ENCODE assay signal across 1 cellular context in the genomic region with DNA sequence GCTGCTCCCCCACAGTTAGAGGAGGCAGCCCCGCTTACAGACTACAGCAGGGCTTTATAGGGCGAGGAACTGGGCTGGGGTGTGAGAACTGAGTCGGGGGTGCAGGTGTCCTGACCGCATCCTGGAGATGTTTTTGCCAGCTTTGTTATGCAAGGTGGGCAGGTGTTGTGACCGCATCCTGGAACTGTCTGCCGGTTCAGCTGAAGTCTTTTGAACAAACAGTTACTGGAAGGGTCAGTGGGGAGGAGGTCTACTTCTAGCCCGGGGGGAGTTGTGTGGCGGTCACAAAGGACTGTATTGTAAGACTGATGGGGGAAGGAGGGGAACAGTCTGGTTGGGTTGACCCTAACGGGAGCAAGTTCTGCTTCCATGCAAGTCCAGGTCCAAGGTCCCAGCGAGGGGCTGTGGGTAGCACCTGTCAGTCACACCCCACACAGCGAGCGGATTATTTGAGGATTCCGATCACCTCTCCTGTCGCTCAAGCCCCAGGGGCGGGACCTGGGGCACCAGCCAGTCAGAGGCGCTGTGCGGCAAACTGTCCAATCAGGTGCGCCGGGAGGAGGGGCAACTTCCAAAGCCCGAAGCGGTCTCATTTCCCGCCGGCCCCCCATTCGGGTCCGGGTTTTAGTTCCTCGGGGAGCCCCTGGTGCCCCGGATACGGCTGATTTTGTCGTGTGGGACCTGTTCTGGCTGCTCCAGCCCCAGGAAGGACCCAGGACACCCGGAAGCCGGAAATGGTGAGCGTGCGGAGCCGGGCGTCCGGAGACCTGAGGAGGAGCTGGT.
A peak's percentile ranks its signal among the peaks of the same experiment; 100 is the strongest.
TF ChIP-seq lines count a peak whose summit lies in the region.

A gene (plus strand): TSS at position 610 of the 783 bp plus-strand sequence. CDS start 125 bp downstream, at position 735.

TF ChIP-seq in GM12878, 131 proteins besides CTCF, POLR2A, EP300 and RAD21 (continued from another document):
- TF ChIP-seq, protein P1, sequence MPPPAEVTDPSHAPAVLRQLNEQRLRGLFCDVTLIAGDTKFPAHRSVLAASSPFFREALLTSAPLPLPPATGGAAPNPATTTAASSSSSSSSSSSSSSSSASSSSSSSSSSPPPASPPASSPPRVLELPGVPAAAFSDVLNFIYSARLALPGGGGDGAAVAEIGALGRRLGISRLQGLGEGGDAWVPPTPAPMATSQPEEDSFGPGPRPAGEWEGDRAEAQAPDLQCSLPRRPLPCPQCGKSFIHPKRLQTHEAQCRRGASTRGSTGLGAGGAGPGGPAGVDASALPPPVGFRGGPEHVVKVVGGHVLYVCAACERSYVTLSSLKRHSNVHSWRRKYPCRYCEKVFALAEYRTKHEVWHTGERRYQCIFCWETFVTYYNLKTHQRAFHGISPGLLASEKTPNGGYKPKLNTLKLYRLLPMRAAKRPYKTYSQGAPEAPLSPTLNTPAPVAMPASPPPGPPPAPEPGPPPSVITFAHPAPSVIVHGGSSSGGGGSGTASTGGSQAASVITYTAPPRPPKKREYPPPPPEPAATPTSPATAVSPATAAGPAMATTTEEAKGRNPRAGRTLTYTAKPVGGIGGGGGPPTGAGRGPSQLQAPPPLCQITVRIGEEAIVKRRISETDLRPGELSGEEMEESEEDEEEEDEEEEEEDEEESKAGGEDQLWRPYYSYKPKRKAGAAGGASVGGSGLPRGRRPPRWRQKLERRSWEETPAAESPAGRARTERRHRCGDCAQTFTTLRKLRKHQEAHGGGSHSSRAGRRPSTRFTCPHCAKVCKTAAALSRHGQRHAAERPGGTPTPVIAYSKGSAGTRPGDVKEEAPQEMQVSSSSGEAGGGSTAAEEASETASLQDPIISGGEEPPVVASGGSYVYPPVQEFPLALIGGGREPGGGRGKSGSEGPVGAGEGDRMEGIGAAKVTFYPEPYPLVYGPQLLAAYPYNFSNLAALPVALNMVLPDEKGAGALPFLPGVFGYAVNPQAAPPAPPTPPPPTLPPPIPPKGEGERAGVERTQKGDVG (CRISPR knock-in tag; IDR thresholded peaks at IDR 0.05) = no peak
- TF ChIP-seq, protein P2, sequence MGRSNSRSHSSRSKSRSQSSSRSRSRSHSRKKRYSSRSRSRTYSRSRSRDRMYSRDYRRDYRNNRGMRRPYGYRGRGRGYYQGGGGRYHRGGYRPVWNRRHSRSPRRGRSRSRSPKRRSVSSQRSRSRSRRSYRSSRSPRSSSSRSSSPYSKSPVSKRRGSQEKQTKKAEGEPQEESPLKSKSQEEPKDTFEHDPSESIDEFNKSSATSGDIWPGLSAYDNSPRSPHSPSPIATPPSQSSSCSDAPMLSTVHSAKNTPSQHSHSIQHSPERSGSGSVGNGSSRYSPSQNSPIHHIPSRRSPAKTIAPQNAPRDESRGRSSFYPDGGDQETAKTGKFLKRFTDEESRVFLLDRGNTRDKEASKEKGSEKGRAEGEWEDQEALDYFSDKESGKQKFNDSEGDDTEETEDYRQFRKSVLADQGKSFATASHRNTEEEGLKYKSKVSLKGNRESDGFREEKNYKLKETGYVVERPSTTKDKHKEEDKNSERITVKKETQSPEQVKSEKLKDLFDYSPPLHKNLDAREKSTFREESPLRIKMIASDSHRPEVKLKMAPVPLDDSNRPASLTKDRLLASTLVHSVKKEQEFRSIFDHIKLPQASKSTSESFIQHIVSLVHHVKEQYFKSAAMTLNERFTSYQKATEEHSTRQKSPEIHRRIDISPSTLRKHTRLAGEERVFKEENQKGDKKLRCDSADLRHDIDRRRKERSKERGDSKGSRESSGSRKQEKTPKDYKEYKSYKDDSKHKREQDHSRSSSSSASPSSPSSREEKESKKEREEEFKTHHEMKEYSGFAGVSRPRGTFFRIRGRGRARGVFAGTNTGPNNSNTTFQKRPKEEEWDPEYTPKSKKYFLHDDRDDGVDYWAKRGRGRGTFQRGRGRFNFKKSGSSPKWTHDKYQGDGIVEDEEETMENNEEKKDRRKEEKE (IDR thresholded peaks at IDR 0.05) = peak; percentile 78
- TF ChIP-seq ESRRA (IDR thresholded peaks at IDR 0.05; ENCODE audit: low read length) (no peak), CBX5 (IDR thresholded peaks at IDR 0.05; ENCODE audit: low read depth) (no peak), TCF3 (IDR thresholded peaks at IDR 0.05; ENCODE audit: borderline replicate concordance, insufficient read depth, low read depth, low read length) (peak; percentile 93), ETV6 (conservative IDR thresholded peaks at IDR 0.05 in 1 of 2, IDR thresholded peaks at IDR 0.05 in 1 of 2; ENCODE audit: borderline replicate concordance in 1 of 2, low read depth in 1 of 2) (peak in 1 of 2 experiments; percentile 75; a peak in 1 of 4 replicates), SUPT20H (IDR thresholded peaks at IDR 0.05; ENCODE audit: borderline replicate concordance, control insufficient read depth, low read depth, low read length) (no peak), BMI1 (IDR thresholded peaks at IDR 0.05; ENCODE audit: borderline replicate concordance) (no peak), IKZF1 (conservative IDR thresholded peaks at IDR 0.05) (peak; percentile 76), GATAD2B (conservative IDR thresholded peaks at IDR 0.05; ENCODE audit: low read depth) (peak; percentile 6; the same call in 1 of the 2 replicates), CHD1 (IDR thresholded peaks at IDR 0.05; ENCODE audit: low read depth, low read length) (peak; percentile 70; the same call in 1 of the 2 replicates), HDAC6 (IDR thresholded peaks at IDR 0.05; ENCODE audit: unreplicated experiment) (no peak), TCF7 (IDR thresholded peaks at IDR 0.05; ENCODE audit: borderline replicate concordance) (no peak), RELA (IDR thresholded peaks at IDR 0.05; ENCODE audit: borderline replicate concordance, partially characterized antibody) (no peak), MXI1 (IDR thresholded peaks at IDR 0.05; ENCODE audit: low read depth, low read length) (no peak), NFYA (IDR thresholded peaks at IDR 0.05; ENCODE audit: borderline replicate concordance, low read depth, low read length) (peak; percentile 78), ZSCAN29 (IDR thresholded peaks at IDR 0.05) (no peak), RB1 (IDR thresholded peaks at IDR 0.05; ENCODE audit: borderline replicate concordance) (peak; percentile 79; the same call in 1 of the 2 replicates), ASH2L (IDR thresholded peaks at IDR 0.05; ENCODE audit: borderline replicate concordance, low read depth) (no peak), ZZZ3 (IDR thresholded peaks at IDR 0.05; ENCODE audit: control insufficient read depth, insufficient read length, low read depth) (no peak), BHLHE40 (IDR thresholded peaks at IDR 0.05; ENCODE audit: borderline replicate concordance in 1 of 2, low read depth in 2 of 2, low read length in 1 of 2) (peak in 1 of 2 experiments; percentile 70; a peak in 2 of 4 replicates)
- TF ChIP-seq, protein P3, sequence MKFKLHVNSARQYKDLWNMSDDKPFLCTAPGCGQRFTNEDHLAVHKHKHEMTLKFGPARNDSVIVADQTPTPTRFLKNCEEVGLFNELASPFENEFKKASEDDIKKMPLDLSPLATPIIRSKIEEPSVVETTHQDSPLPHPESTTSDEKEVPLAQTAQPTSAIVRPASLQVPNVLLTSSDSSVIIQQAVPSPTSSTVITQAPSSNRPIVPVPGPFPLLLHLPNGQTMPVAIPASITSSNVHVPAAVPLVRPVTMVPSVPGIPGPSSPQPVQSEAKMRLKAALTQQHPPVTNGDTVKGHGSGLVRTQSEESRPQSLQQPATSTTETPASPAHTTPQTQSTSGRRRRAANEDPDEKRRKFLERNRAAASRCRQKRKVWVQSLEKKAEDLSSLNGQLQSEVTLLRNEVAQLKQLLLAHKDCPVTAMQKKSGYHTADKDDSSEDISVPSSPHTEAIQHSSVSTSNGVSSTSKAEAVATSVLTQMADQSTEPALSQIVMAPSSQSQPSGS (IDR thresholded peaks at IDR 0.05; ENCODE audit: low read length) = no peak
